ENCODE assay signal across 2 cellular contexts in the genomic region with DNA sequence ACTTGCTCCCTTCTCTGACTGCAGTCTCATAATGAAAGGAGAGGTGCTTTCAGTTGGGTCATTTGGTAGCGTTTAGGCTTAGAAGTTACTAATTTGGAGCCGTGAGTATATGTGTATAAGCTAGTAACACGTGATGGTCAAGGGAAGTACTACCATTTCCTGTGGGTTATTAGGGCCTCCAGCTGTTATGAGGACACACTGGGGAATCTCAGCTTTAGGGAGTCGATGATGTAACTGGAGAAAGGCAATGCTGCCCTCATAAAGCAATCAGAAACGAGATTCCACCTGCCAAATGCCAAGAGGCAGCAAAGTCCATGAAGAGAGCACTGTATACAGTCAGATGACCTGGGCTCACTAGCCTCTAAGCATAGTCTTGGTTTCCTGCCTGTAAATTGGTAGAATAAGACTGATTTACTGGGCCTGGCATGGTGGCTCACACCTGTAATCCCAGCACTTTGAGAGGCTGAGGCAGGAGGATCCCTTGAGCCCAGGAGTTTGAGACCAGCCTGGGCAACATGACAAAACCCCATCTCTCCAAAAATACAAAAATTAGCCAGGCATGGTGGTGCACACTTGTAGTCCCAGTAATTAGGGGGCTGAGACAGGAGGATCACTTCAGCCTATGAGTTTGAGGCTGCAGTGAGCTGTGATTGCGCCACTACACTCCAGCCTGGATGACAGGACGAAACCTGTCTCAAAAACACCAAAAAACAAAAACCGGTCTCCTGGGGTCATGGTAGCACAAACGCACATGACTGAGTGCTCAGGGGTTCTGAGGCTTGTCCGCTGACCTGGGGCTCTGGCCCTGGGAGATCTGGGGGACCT.
A peak's percentile ranks its signal among the peaks of the same experiment; 100 is the strongest.
TF ChIP-seq lines count a peak whose summit lies in the region.

No MANE protein-coding gene starts in this region.

TF ChIP-seq in HEK293, 187 proteins besides CTCF, POLR2A, EP300 and RAD21 (continues in another document):
- no peak for TF ChIP-seq ZNF776 (tag by site-specific recombination; IDR thresholded peaks at IDR 0.05; ENCODE audit: borderline replicate concordance)
- peak; percentile 70 for TF ChIP-seq ZEB2 (tag by site-specific recombination; IDR thresholded peaks at IDR 0.05)
- no peak for TF ChIP-seq ZNF239 (tag by site-specific recombination; IDR thresholded peaks at IDR 0.05)
- TF ChIP-seq IKZF3 (tag by site-specific recombination; IDR thresholded peaks at IDR 0.05) = peak; percentile 89
- TF ChIP-seq ZNF571 (tag by site-specific recombination; IDR thresholded peaks at IDR 0.05) = no peak
- TF ChIP-seq FEZF1 (tag by site-specific recombination; IDR thresholded peaks at IDR 0.05) = peak; percentile 74
- no peak; the same call in 1 of the 2 replicates for TF ChIP-seq ZNF561 (tag by site-specific recombination; IDR thresholded peaks at IDR 0.05; ENCODE audit: borderline replicate concordance)
- TF ChIP-seq ZNF10 (tag by site-specific recombination; IDR thresholded peaks at IDR 0.05) = peak; percentile 31; the same call in 1 of the 2 replicates
- TF ChIP-seq PRDM1 (tag by site-specific recombination; IDR thresholded peaks at IDR 0.05) = peak; percentile 81
- no peak for TF ChIP-seq ZBTB8A (tag by site-specific recombination; IDR thresholded peaks at IDR 0.05)
- TF ChIP-seq ZNF747 (tag by site-specific recombination; IDR thresholded peaks at IDR 0.05) = no peak
- TF ChIP-seq MZF1 (tag by site-specific recombination; IDR thresholded peaks at IDR 0.05; ENCODE audit: borderline replicate concordance) = peak; percentile 85
- no peak for TF ChIP-seq ZNF433 (tag by site-specific recombination; IDR thresholded peaks at IDR 0.05; ENCODE audit: low read depth)
- peak; percentile 45; the same call in 1 of the 2 replicates for TF ChIP-seq ZIC2 (tag by site-specific recombination; IDR thresholded peaks at IDR 0.05)
- 0 out of 2 replicates have a peak, but pooled peaks have one; percentile 7 for TF ChIP-seq ZNF623 (tag by site-specific recombination; IDR thresholded peaks at IDR 0.05)
- peak; percentile 54; the same call in 1 of the 2 replicates for TF ChIP-seq ZXDB (tag by site-specific recombination; IDR thresholded peaks at IDR 0.05)
- no peak for TF ChIP-seq ZNF366 (tag by site-specific recombination; conservative IDR thresholded peaks at IDR 0.05)
- no peak for TF ChIP-seq EGR2 (tag by site-specific recombination; IDR thresholded peaks at IDR 0.05; ENCODE audit: low read depth)
- TF ChIP-seq ZFP37 (tag by site-specific recombination; IDR thresholded peaks at IDR 0.05) = no peak
- TF ChIP-seq, protein P1, sequence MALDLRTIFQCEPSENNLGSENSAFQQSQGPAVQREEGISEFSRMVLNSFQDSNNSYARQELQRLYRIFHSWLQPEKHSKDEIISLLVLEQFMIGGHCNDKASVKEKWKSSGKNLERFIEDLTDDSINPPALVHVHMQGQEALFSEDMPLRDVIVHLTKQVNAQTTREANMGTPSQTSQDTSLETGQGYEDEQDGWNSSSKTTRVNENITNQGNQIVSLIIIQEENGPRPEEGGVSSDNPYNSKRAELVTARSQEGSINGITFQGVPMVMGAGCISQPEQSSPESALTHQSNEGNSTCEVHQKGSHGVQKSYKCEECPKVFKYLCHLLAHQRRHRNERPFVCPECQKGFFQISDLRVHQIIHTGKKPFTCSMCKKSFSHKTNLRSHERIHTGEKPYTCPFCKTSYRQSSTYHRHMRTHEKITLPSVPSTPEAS (tag by site-specific recombination; IDR thresholded peaks at IDR 0.05) = no peak
- TF ChIP-seq, protein P2, sequence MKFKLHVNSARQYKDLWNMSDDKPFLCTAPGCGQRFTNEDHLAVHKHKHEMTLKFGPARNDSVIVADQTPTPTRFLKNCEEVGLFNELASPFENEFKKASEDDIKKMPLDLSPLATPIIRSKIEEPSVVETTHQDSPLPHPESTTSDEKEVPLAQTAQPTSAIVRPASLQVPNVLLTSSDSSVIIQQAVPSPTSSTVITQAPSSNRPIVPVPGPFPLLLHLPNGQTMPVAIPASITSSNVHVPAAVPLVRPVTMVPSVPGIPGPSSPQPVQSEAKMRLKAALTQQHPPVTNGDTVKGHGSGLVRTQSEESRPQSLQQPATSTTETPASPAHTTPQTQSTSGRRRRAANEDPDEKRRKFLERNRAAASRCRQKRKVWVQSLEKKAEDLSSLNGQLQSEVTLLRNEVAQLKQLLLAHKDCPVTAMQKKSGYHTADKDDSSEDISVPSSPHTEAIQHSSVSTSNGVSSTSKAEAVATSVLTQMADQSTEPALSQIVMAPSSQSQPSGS (tag by site-specific recombination; IDR thresholded peaks at IDR 0.05; ENCODE audit: low read depth) = peak; percentile 60; the same call in 1 of the 2 replicates
- peak; percentile 67 for TF ChIP-seq SP7 (tag by site-specific recombination; IDR thresholded peaks at IDR 0.05)
- peak; percentile 90 for TF ChIP-seq ZNF629 (tag by site-specific recombination; IDR thresholded peaks at IDR 0.05)
- TF ChIP-seq ZNF274 (IDR thresholded peaks at IDR 0.05; ENCODE audit: low read length) = no peak
- no peak for TF ChIP-seq ZNF274 (tag by site-specific recombination; IDR thresholded peaks at IDR 0.05; ENCODE audit: borderline replicate concordance)
- peak; percentile 41; the same call in 1 of the 2 replicates for TF ChIP-seq ZSCAN23 (tag by site-specific recombination; IDR thresholded peaks at IDR 0.05)
- TF ChIP-seq OVOL3 (tag by site-specific recombination; IDR thresholded peaks at IDR 0.05) = peak; percentile 37; the same call in 1 of the 2 replicates
- TF ChIP-seq, protein P3, sequence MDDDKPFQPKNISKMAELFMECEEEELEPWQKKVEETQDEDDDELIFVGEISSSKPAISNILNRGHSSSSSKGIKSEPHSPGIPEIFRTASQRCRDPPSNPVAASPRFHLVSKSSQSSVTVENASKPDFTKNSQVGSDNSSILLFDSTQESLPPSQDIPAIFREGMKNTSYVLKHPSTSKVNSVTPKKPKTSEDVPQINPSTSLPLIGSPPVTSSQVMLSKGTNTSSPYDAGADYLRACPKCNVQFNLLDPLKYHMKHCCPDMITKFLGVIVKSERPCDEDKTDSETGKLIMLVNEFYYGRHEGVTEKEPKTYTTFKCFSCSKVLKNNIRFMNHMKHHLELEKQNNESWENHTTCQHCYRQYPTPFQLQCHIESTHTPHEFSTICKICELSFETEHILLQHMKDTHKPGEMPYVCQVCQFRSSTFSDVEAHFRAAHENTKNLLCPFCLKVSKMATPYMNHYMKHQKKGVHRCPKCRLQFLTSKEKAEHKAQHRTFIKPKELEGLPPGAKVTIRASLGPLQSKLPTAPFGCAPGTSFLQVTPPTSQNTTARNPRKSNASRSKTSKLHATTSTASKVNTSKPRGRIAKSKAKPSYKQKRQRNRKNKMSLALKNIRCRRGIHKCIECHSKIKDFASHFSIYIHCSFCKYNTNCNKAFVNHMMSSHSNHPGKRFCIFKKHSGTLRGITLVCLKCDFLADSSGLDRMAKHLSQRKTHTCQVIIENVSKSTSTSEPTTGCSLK (tag by site-specific recombination; IDR thresholded peaks at IDR 0.05) = no peak
- TF ChIP-seq ZBTB48 (tag by site-specific recombination; IDR thresholded peaks at IDR 0.05) = peak; percentile 89
- TF ChIP-seq ZNF514 (tag by site-specific recombination; IDR thresholded peaks at IDR 0.05) = no peak

TF ChIP-seq in GM12878, 131 proteins besides CTCF, POLR2A, EP300 and RAD21 (continues in another document):
- TF ChIP-seq, protein P4, sequence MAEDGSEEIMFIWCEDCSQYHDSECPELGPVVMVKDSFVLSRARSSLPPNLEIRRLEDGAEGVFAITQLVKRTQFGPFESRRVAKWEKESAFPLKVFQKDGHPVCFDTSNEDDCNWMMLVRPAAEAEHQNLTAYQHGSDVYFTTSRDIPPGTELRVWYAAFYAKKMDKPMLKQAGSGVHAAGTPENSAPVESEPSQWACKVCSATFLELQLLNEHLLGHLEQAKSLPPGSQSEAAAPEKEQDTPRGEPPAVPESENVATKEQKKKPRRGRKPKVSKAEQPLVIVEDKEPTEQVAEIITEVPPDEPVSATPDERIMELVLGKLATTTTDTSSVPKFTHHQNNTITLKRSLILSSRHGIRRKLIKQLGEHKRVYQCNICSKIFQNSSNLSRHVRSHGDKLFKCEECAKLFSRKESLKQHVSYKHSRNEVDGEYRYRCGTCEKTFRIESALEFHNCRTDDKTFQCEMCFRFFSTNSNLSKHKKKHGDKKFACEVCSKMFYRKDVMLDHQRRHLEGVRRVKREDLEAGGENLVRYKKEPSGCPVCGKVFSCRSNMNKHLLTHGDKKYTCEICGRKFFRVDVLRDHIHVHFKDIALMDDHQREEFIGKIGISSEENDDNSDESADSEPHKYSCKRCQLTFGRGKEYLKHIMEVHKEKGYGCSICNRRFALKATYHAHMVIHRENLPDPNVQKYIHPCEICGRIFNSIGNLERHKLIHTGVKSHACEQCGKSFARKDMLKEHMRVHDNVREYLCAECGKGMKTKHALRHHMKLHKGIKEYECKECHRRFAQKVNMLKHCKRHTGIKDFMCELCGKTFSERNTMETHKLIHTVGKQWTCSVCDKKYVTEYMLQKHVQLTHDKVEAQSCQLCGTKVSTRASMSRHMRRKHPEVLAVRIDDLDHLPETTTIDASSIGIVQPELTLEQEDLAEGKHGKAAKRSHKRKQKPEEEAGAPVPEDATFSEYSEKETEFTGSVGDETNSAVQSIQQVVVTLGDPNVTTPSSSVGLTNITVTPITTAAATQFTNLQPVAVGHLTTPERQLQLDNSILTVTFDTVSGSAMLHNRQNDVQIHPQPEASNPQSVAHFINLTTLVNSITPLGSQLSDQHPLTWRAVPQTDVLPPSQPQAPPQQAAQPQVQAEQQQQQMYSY (CRISPR knock-in tag; IDR thresholded peaks at IDR 0.05) = no peak
- TF ChIP-seq NFIC (IDR thresholded peaks at IDR 0.05; ENCODE audit: low read depth, low read length) (peak; percentile 68; the same call in 1 of the 2 replicates), RAD51 (IDR thresholded peaks at IDR 0.05) (peak; percentile 78), GABPA (IDR thresholded peaks at IDR 0.05; ENCODE audit: low read depth) (0 out of 2 replicates have a peak, but pooled peaks have one; percentile 24), NFYA (IDR thresholded peaks at IDR 0.05; ENCODE audit: borderline replicate concordance, low read depth, low read length) (no peak), IRF4 (IDR thresholded peaks at IDR 0.05; ENCODE audit: low read depth, low read length) (peak; percentile 62; the same call in 1 of the 2 replicates), CBX5 (IDR thresholded peaks at IDR 0.05; ENCODE audit: low read depth) (no peak), EGR1 (IDR thresholded peaks at IDR 0.05; ENCODE audit: borderline replicate concordance in 1 of 2, low read depth in 2 of 2, low read length in 2 of 2) (no peak), NR2F1 (conservative IDR thresholded peaks at IDR 0.05) (no peak), CBFB (IDR thresholded peaks at IDR 0.05; ENCODE audit: low read depth) (0 out of 2 replicates have a peak, but pooled peaks have one; percentile 8), HCFC1 (IDR thresholded peaks at IDR 0.05; ENCODE audit: low read length) (no peak), YY1 (IDR thresholded peaks at IDR 0.05; ENCODE audit: low read depth, low read length) (no peak), MTA2 (IDR thresholded peaks at IDR 0.05; ENCODE audit: low read depth) (peak; percentile 58; the same call in 1 of the 2 replicates), DPF2 (IDR thresholded peaks at IDR 0.05) (peak; percentile 19; the same call in 1 of the 2 replicates), SUPT20H (IDR thresholded peaks at IDR 0.05; ENCODE audit: borderline replicate concordance, control insufficient read depth, low read depth, low read length) (no peak), ZNF24 (IDR thresholded peaks at IDR 0.05) (no peak), TARDBP (IDR thresholded peaks at IDR 0.05; ENCODE audit: borderline replicate concordance) (no peak)
- TF ChIP-seq, protein P5, sequence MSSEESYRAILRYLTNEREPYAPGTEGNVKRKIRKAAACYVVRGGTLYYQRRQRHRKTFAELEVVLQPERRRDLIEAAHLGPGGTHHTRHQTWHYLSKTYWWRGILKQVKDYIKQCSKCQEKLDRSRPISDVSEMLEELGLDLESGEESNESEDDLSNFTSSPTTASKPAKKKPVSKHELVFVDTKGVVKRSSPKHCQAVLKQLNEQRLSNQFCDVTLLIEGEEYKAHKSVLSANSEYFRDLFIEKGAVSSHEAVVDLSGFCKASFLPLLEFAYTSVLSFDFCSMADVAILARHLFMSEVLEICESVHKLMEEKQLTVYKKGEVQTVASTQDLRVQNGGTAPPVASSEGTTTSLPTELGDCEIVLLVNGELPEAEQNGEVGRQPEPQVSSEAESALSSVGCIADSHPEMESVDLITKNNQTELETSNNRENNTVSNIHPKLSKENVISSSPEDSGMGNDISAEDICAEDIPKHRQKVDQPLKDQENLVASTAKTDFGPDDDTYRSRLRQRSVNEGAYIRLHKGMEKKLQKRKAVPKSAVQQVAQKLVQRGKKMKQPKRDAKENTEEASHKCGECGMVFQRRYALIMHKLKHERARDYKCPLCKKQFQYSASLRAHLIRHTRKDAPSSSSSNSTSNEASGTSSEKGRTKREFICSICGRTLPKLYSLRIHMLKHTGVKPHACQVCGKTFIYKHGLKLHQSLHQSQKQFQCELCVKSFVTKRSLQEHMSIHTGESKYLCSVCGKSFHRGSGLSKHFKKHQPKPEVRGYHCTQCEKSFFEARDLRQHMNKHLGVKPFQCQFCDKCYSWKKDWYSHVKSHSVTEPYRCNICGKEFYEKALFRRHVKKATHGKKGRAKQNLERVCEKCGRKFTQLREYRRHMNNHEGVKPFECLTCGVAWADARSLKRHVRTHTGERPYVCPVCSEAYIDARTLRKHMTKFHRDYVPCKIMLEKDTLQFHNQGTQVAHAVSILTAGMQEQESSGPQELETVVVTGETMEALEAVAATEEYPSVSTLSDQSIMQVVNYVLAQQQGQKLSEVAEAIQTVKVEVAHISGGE (CRISPR knock-in tag; IDR thresholded peaks at IDR 0.05) = no peak
- TF ChIP-seq, protein P6, sequence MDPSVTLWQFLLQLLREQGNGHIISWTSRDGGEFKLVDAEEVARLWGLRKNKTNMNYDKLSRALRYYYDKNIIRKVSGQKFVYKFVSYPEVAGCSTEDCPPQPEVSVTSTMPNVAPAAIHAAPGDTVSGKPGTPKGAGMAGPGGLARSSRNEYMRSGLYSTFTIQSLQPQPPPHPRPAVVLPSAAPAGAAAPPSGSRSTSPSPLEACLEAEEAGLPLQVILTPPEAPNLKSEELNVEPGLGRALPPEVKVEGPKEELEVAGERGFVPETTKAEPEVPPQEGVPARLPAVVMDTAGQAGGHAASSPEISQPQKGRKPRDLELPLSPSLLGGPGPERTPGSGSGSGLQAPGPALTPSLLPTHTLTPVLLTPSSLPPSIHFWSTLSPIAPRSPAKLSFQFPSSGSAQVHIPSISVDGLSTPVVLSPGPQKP (IDR thresholded peaks at IDR 0.05; ENCODE audit: low read depth, low read length) = no peak
- TF ChIP-seq, protein P7, sequence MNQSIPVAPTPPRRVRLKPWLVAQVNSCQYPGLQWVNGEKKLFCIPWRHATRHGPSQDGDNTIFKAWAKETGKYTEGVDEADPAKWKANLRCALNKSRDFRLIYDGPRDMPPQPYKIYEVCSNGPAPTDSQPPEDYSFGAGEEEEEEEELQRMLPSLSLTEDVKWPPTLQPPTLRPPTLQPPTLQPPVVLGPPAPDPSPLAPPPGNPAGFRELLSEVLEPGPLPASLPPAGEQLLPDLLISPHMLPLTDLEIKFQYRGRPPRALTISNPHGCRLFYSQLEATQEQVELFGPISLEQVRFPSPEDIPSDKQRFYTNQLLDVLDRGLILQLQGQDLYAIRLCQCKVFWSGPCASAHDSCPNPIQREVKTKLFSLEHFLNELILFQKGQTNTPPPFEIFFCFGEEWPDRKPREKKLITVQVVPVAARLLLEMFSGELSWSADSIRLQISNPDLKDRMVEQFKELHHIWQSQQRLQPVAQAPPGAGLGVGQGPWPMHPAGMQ (IDR thresholded peaks at IDR 0.05; ENCODE audit: borderline replicate concordance) = no peak
- TF ChIP-seq, protein P8, sequence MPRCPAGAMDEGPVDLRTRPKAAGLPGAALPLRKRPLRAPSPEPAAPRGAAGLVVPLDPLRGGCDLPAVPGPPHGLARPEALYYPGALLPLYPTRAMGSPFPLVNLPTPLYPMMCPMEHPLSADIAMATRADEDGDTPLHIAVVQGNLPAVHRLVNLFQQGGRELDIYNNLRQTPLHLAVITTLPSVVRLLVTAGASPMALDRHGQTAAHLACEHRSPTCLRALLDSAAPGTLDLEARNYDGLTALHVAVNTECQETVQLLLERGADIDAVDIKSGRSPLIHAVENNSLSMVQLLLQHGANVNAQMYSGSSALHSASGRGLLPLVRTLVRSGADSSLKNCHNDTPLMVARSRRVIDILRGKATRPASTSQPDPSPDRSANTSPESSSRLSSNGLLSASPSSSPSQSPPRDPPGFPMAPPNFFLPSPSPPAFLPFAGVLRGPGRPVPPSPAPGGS (IDR thresholded peaks at IDR 0.05; ENCODE audit: borderline replicate concordance, insufficient read depth, low read depth, low read length, poor library complexity, severe bottlenecking) = peak; percentile 18
